Comparison of ENCODE assay signal across 1 cellular context in genomic region chr5:176491901-176492300, GRCh38.
TF ChIP-seq lines count a peak whose summit lies in the region.

No MANE protein-coding gene starts in this region.

TF ChIP-seq in IMR-90, 13 proteins besides CTCF, POLR2A, EP300 and RAD21 (continued from another document):
- TF ChIP-seq SMC3 (IDR thresholded peaks at IDR 0.05; ENCODE audit: low read depth, low read length): no peak
- TF ChIP-seq USF2 (IDR thresholded peaks at IDR 0.05; ENCODE audit: low read depth, low read length): no peak
- no peak for TF ChIP-seq MXI1 (IDR thresholded peaks at IDR 0.05; ENCODE audit: borderline replicate concordance, low read depth, low read length)
- no peak for TF ChIP-seq MAFK (IDR thresholded peaks at IDR 0.05; ENCODE audit: low read depth, low read length)
- TF ChIP-seq ELK1 (IDR thresholded peaks at IDR 0.05; ENCODE audit: borderline replicate concordance, low read depth, low read length): no peak
- TF ChIP-seq CEBPB (IDR thresholded peaks at IDR 0.05; ENCODE audit: low read depth, low read length): no peak
- no peak for TF ChIP-seq BHLHE40 (IDR thresholded peaks at IDR 0.05; ENCODE audit: low read depth, low read length)
- TF ChIP-seq MAZ (IDR thresholded peaks at IDR 0.05; ENCODE audit: borderline replicate concordance, low read depth, low read length): no peak
- no peak for TF ChIP-seq FOS (IDR thresholded peaks at IDR 0.05; ENCODE audit: low read depth, low read length)
- TF ChIP-seq RCOR1 (IDR thresholded peaks at IDR 0.05; ENCODE audit: insufficient replicate concordance, low read length): no peak
- TF ChIP-seq CHD1 (IDR thresholded peaks at IDR 0.05; ENCODE audit: low read depth, low read length): no peak
